6 cellular contexts compared by ENCODE assay signal in the genomic region with DNA sequence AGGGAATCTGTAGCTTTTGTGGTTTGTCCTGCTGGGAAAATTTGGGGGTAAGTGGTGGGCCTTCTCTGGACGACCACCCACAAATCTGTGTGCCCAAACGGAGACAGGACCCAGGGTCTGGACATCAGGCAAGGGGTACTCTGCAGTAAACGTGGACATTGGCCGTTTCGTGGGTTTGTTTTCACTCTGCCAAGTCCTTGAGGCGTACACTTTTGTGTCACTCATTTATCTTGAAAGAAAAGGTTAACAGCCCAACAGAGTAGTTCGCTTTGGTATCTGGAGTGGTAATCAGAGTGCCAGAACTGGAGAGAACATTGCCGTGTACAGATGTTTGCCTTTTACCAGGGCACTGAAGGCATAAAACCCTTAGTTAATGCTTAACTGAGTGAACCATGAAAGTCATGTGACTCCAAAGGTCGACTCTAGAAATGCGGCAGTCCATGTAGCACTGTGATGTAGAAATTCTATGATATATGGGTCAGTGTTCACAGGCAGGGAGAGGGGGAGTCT. TPM values are rescaled to one million over a fixed set of nuclear protein-coding genes. Genes with fewer than 3 reads are reported as not detected.
A peak's percentile ranks its signal among the peaks of the same experiment; 100 is the strongest.
DNase-seq lines count a peak whose midpoint lies in the region; ATAC-seq and TF ChIP-seq lines count a peak whose summit lies in the region.

No MANE protein-coding gene starts in this region.

- H3K27ac ChIP-seq in gastroesophageal sphincter = peak overlapping the region; percentile 84 to 97 (median 97)
- peak overlapping the region; percentile 88 for H3K27ac ChIP-seq in stomach smooth muscle (ENCODE audit: low read length)

- H3K9ac ChIP-seq in NT2/D1 (ENCODE audit: insufficient read length, low read depth) (peak overlapping the region; percentile 96), stomach smooth muscle (ENCODE audit: low read length in 2 of 2) (peak overlapping the region; percentile 87 to 93)

- no peak for TF ChIP-seq EP300 in gastroesophageal sphincter (IDR thresholded peaks at IDR 0.05)

- no peak for TF ChIP-seq POLR2A in gastroesophageal sphincter (IDR thresholded peaks at IDR 0.05)

- H3K9me3 ChIP-seq in NT2/D1 (ENCODE audit: insufficient read depth, low read length) (no peaks in the 10 kb centered on the region), gastroesophageal sphincter (no peaks in the 10 kb centered on the region), stomach smooth muscle (ENCODE audit: control insufficient read depth in 2 of 2, low read length in 2 of 2) (no peaks in the 10 kb centered on the region)

- H3K4me3 ChIP-seq in GM12865 (ENCODE audit: low read depth, low read length) (peak overlapping the region; percentile 74), NT2/D1 (ENCODE audit: insufficient read length, low read depth) (peak overlapping the region; percentile 91), gastroesophageal sphincter (peak overlapping the region; percentile 81 to 90), stomach smooth muscle (ENCODE audit: low read length in 2 of 2) (peak overlapping the region; percentile 81 to 95)

- WGBS in gastroesophageal sphincter (ENCODE audit: low coverage in 1 of 2), 2 donors = 7 to 8% methylated on average over 6 to 7 of the region's 10 CpGs

- H3K27me3 ChIP-seq in NT2/D1 (ENCODE audit: insufficient read depth, insufficient read length) (no peaks in the 10 kb centered on the region), gastroesophageal sphincter (no peaks in the 10 kb centered on the region), stomach smooth muscle (ENCODE audit: control insufficient read depth in 1 of 2, insufficient read depth in 2 of 2, low read length in 2 of 2) (no peaks in the 10 kb centered on the region)

- DNase-seq in GM12865 (ENCODE audit: low read depth) (peak; percentile 24), NT2/D1 (ENCODE audit: low read depth, low spot score) (no peak), DMS114 treated with DMSO at 0.1 percent for 48 hours (lab: John Stamatoyannopoulos, UW; ENCODE audit: unreplicated experiment) (no peak), globus pallidus (ENCODE audit: low spot score) (no peak)

- no peak for ATAC-seq in gastroesophageal sphincter

- H3K36me3 ChIP-seq in NT2/D1 (ENCODE audit: insufficient read depth, insufficient read length, low read length) = peaks cover 39% of the 10 kb centered on the region
- no peaks in the 10 kb centered on the region for H3K36me3 ChIP-seq in gastroesophageal sphincter
- H3K36me3 ChIP-seq in stomach smooth muscle (ENCODE audit: control insufficient read depth in 2 of 2, insufficient read depth in 2 of 2, low read length in 2 of 2) = no peaks in the 10 kb centered on the region

- H3K4me1 ChIP-seq in NT2/D1 (ENCODE audit: insufficient read depth, insufficient read length) = peaks cover 7% of the 10 kb centered on the region
- peaks cover 2 to 72% (median 27%) of the 10 kb centered on the region in 3 donors for H3K4me1 ChIP-seq in gastroesophageal sphincter
- peaks cover 38% of the 10 kb centered on the region for H3K4me1 ChIP-seq in stomach smooth muscle (ENCODE audit: control insufficient read depth, insufficient read depth, low read length)

- TF ChIP-seq CTCF in GM12865 (IDR thresholded peaks at IDR 0.05; ENCODE audit: insufficient read depth, low read depth, low read length, missing control alignments) (no peak), gastroesophageal sphincter (IDR thresholded peaks at IDR 0.05) (no peak)

RNA-seq across cellular contexts. Expression of a gene that starts 15.4 kb away (rescaled TPM):
- 10 to 100 TPM; 18.6 to 35.1 (median 28.5) TPM for total RNA-seq in gastroesophageal sphincter

RNA-seq across cellular contexts. Expression of a gene that starts 15.6 kb away (rescaled TPM):
- 1 to 10 TPM; 1.4 to 2.8 (median 2.2) TPM for total RNA-seq in gastroesophageal sphincter

RNA-seq across cellular contexts. Expression of a gene that starts 36.4 kb away (rescaled TPM):
- total RNA-seq in gastroesophageal sphincter = not detected

RNA-seq across cellular contexts. Expression of a gene that starts 41.9 kb away (rescaled TPM):
- total RNA-seq in gastroesophageal sphincter = 10 to 100 TPM; 27.0 to 48.0 (median 30.1) TPM

RNA-seq across cellular contexts. Expression of a gene that starts 57.9 kb away (rescaled TPM):
- 10 to 100 TPM; 12.1 to 22.9 (median 22.3) TPM for total RNA-seq in gastroesophageal sphincter
